Comparison of ENCODE assay signal across 32 cellular contexts in the genomic region with DNA sequence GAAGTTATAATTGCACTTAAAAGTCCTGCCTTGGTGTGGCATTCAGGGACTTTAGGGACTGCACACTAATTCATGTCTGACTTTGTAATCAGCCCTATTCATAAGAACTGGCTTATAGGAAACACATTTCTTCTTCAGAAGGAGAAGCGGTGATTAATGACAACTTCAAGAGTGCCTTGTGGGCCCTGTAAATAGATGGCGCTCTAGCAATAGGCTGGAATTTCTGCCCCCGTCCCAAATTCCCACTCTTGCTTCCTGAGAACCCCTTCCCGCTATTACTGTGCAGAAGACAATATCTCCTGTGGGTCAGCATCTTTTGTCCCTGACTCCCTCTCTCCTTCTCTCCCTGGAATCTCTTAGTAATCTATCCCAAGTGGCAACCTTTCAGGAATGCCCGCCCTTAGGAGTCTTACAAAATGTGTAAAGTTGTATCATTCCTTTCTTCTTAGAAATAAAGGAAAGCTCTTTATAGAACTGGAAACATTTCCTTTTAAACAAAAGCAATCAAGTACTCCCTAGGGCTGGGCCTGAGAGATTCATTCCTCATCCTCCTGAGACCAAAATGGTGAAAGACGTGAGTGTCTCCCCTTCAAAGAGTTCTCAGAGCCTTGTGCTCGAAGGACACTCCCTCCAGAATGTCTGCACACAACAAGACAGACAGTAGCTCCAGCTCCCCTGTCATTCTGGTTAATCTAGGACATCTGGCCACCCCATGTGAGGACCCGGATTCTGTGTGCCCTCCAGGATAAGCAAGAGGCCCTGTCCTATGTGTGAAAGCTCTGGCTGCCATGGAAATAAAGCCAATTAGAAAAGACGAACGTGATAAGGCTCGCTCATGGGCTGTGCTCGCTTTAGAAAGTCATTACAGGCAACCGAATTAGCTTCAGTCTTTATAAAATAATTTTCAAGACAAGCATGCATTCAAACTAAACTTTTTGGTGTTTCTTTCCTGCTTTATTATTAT.
DNase-seq lines count a peak whose midpoint lies in the region; ATAC-seq and TF ChIP-seq lines count a peak whose summit lies in the region.
"Had no signal": no experiment of that assay in that cellular context is flagged by ENCODE, and none has a peak within 500 bp of the region (broad histone marks: within the 10 kb centered on the region; RNA-seq: fewer than 3 reads in every experiment).

No MANE protein-coding gene starts in this region.

- no peak overlapping the region for H3K4me3 ChIP-seq in mammary epithelial cell (replicated peaks in 1 of 3; ENCODE audit: insufficient read depth in 1 of 3, low read depth in 2 of 3, low read length in 3 of 3)
- no peak overlapping the region for H3K4me3 ChIP-seq in SK-N-SH (ENCODE audit: low read depth in 2 of 2, low read length in 1 of 2)
- no peak overlapping the region for H3K4me3 ChIP-seq in subcutaneous abdominal adipose tissue (ENCODE audit: low read depth in 1 of 5, low read length in 5 of 5)
- H3K4me3 ChIP-seq: HAP-1, Peyer's patch, testis had no signal

- H3K27ac ChIP-seq in mammary epithelial cell (ENCODE audit: insufficient read depth, low read depth, low read length) = no peak overlapping the region
- H3K27ac ChIP-seq in SK-N-SH (ENCODE audit: low read depth in 2 of 2, low read length in 1 of 2) = peak overlapping the region in 1 of 2 experiments; percentile 87; a peak in 2 of 4 replicates
- peak overlapping the region; percentile 51 for H3K27ac ChIP-seq in subcutaneous abdominal adipose tissue (ENCODE audit: low read depth, low read length)
- H3K27ac ChIP-seq: 22Rv1, Peyer's patch, testis, VCaP had no signal

- CTCF ChIA-PET in mammary epithelial cell (lab: Charles Lee; ENCODE audit: low non-redundant PET) = no interaction called here
- CTCF ChIA-PET in MCF 10A (lab: Yijun Ruan, JAX) = interaction anchor here (0.6 to 1.0 kb wide), 2 partner anchors 41 to 257 kb away, joined by 3 read pairs; no protein-coding TSS in a partner anchor
- CTCF ChIA-PET in SK-N-SH (lab: Yijun Ruan, JAX) = interaction anchor here (0.7 to 4.1 kb wide), 7 partner anchors 10 to 392 kb away, joined by 3 to 10 read pairs (median 3); no protein-coding TSS in a partner anchor

- DNase-seq in mammary epithelial cell = no peak
- no peak for DNase-seq in MCF 10A (ENCODE audit: unreplicated experiment)
- peak; percentile 78 for DNase-seq in SK-N-SH
- peak; percentile 25 for DNase-seq in left kidney (ENCODE audit: low read depth, low spot score)
- no peak for DNase-seq in ACHN
- DNase-seq in mucosa of gallbladder (ENCODE audit: low spot score) = no peak
- DNase-seq: activated CD4-positive, alpha-beta T cell treated with anti-CD3 and anti-CD28 coated beads for 4 hours; activated naive CD4-positive, alpha-beta T cell treated with anti-CD3 and anti-CD28 coated beads, Interleukin-2, amount 10 ng/mL, durations not matched to agents 7 days and 5 days; dermis blood vessel endothelial cell; DND-41; hippocampal formation; left cardiac atrium; NCI-H1092 treated with DMSO at 0.1 percent for 48 hours; NCI-H187; NCI-H2171; nephron progenitor cell; Peyer's patch; posterior cingulate gyrus; right cardiac atrium; SHP77; stimulated activated CD4-positive, alpha-beta T cell treated with anti-CD3 and anti-CD28 coated beads, Interleukin-1b, Interleukin-23, amount 100 ng/mL, for 48 hours; stimulated activated naive CD8-positive, alpha-beta T cell treated with anti-CD3 and anti-CD28 coated beads, Interleukin-15, Interleukin-2, amounts not matched to agents 100 U/mL and 50 U/mL, for 24 hours; T1000; testis had no signal

- no peak overlapping the region for H3K4me2 ChIP-seq in mammary epithelial cell (ENCODE audit: insufficient read depth, low read depth, low read length)
- H3K4me2 ChIP-seq in SK-N-SH = no peak overlapping the region

- H3K27me3 Mint-ChIP-seq in MCF 10A (ENCODE audit: insufficient read depth, unreplicated experiment) = no peaks in the 10 kb centered on the region
- H3K27me3 Mint-ChIP-seq: activated naive CD4-positive, alpha-beta T cell treated with anti-CD3 and anti-CD28 coated beads, Interleukin-2, amount 10 ng/mL, durations not matched to agents 7 days and 5 days; activated T-helper 17 cell treated with anti-CD3 and anti-CD28 coated beads, Interleukin-2, amount 50 U/mL, for 72 hours had no signal

- dilution Hi-C loops in mammary epithelial cell (cut with HindIII; ENCODE audit: low sequenced_read_pairs) = no loop called here

- intact Hi-C loops in mammary epithelial cell (cut with micrococcal nuclease) = loop anchor here (5.0 kb wide), 1 partner anchor 322 kb away; no protein-coding TSS in a partner anchor
- intact Hi-C loops in MCF 10A (cut with micrococcal nuclease) = no loop called here

- peaks cover 17% of the 10 kb centered on the region for H3K4me1 Mint-ChIP-seq in MCF 10A (ENCODE audit: insufficient read depth, unreplicated experiment)
- H3K4me1 Mint-ChIP-seq: activated naive CD4-positive, alpha-beta T cell treated with anti-CD3 and anti-CD28 coated beads, Interleukin-2, amount 10 ng/mL, durations not matched to agents 7 days and 5 days; activated T-helper 17 cell treated with anti-CD3 and anti-CD28 coated beads, Interleukin-2, amount 50 U/mL, for 72 hours; brain; IgD-negative memory B cell had no signal

- BruUV-seq in mammary epithelial cell (replicated peaks; lab: Mats Ljungman, UMichigan) (no TSS peak), MCF 10A (replicated peaks; lab: Mats Ljungman, UMichigan) (no TSS peak)

- no peak for ATAC-seq in HG02970 (IDR thresholded peaks at IDR 0.05; ENCODE audit: low FRiP score, unreplicated experiment)
- ATAC-seq: activated T-helper 17 cell treated with anti-CD3 and anti-CD28 coated beads, Interleukin-2, amount 50 U/mL, for 72 hours; left cardiac atrium; right cardiac atrium; stimulated activated naive CD8-positive, alpha-beta T cell treated with anti-CD3 and anti-CD28 coated beads, Interleukin-15, Interleukin-2, amounts not matched to agents 100 U/mL and 50 U/mL, for 24 hours had no signal

- no peaks in the 10 kb centered on the region for H3F3A ChIP-seq in SK-N-SH (replicated peaks; ENCODE audit: insufficient read depth)

- no peaks in the 10 kb centered on the region for H3K79me2 ChIP-seq in mammary epithelial cell (ENCODE audit: insufficient read depth, low read length)
- H3K79me2 ChIP-seq in SK-N-SH (ENCODE audit: insufficient read depth) = no peaks in the 10 kb centered on the region

- H3K36me3 Mint-ChIP-seq in MCF 10A (ENCODE audit: insufficient read depth, unreplicated experiment) = no peaks in the 10 kb centered on the region
- H3K36me3 Mint-ChIP-seq: activated naive CD4-positive, alpha-beta T cell treated with anti-CD3 and anti-CD28 coated beads, Interleukin-2, amount 10 ng/mL, durations not matched to agents 7 days and 5 days; brain; IgD-negative memory B cell had no signal

- TF ChIP-seq RAD21 in SK-N-SH (IDR thresholded peaks at IDR 0.05; ENCODE audit: low read length) = peak; percentile 27

- in situ Hi-C loops in mammary epithelial cell (cut with MboI; ENCODE audit: low sequenced_read_pairs in 2 of 2) = no loop called here
- in situ Hi-C loops in ACHN (cut with HindIII; ENCODE audit: low pct_ligation_motif_present, low pct_unique_long_range_greater_than_20kb, low sequenced_read_pairs) = no loop called here

- H2AFZ ChIP-seq in mammary epithelial cell (ENCODE audit: low read depth, low read length) = peak overlapping the region; percentile 43
- no peak overlapping the region for H2AFZ ChIP-seq in SK-N-SH (ENCODE audit: low read depth)

- H3K9me3 ChIP-seq in mammary epithelial cell (replicated peaks; ENCODE audit: insufficient read depth, low read length) (no peaks in the 10 kb centered on the region), SK-N-SH (no peaks in the 10 kb centered on the region), subcutaneous abdominal adipose tissue (ENCODE audit: control insufficient read depth in 5 of 5, low read length in 5 of 5) (peaks cover 0 to 4% (median 0%) of the 10 kb centered on the region in 5 donors)
- H3K9me3 ChIP-seq: HAP-1, Peyer's patch, testis had no signal

- H3K9ac ChIP-seq in mammary epithelial cell (ENCODE audit: insufficient read depth, low read length) (no peak overlapping the region), SK-N-SH (no peak overlapping the region), subcutaneous abdominal adipose tissue (ENCODE audit: low read length in 5 of 5) (no peak overlapping the region)

- H3K27me3 ChIP-seq in mammary epithelial cell (ENCODE audit: insufficient read depth, low read length) (no peaks in the 10 kb centered on the region), SK-N-SH (ENCODE audit: insufficient read depth) (no peaks in the 10 kb centered on the region), subcutaneous abdominal adipose tissue (ENCODE audit: control insufficient read depth in 5 of 5, insufficient read depth in 4 of 5, low read length in 5 of 5) (no peaks in the 10 kb centered on the region)
- H3K27me3 ChIP-seq: Peyer's patch, testis had no signal

- H3K4me3 Mint-ChIP-seq in MCF 10A (ENCODE audit: unreplicated experiment) = no peak overlapping the region
- H3K4me3 Mint-ChIP-seq: activated naive CD4-positive, alpha-beta T cell treated with anti-CD3 and anti-CD28 coated beads, Interleukin-2, amount 10 ng/mL, durations not matched to agents 7 days and 5 days; activated T-helper 17 cell treated with anti-CD3 and anti-CD28 coated beads, Interleukin-2, amount 50 U/mL, for 72 hours; brain; IgD-negative memory B cell; nephron progenitor cell had no signal

- no peaks in the 10 kb centered on the region for H3K9me2 ChIP-seq in SK-N-SH

- 69% methylated on average over 13 of the region's 13 CpGs for WGBS in mammary epithelial cell (ENCODE audit: low coverage, missing lambda C conversion rate)
- WGBS in SK-N-SH (ENCODE audit: low lambda C conversion rate) = 57% methylated on average over 13 of the region's 13 CpGs

- H4K20me1 ChIP-seq in mammary epithelial cell (ENCODE audit: insufficient read depth, low read length) (no peaks in the 10 kb centered on the region), SK-N-SH (ENCODE audit: insufficient read depth) (no peaks in the 10 kb centered on the region)

- H3K36me3 ChIP-seq in mammary epithelial cell (ENCODE audit: insufficient read depth, low read length) (no peaks in the 10 kb centered on the region), SK-N-SH (replicated peaks in 1 of 2; ENCODE audit: control insufficient read depth in 1 of 2, insufficient read depth in 2 of 2, low read length in 1 of 2) (no peaks in the 10 kb centered on the region), subcutaneous abdominal adipose tissue (ENCODE audit: control insufficient read depth in 5 of 5, insufficient read depth in 5 of 5, low read length in 5 of 5) (no peaks in the 10 kb centered on the region)
- H3K36me3 ChIP-seq: HAP-1, Peyer's patch had no signal

- H3K9me3 Mint-ChIP-seq in MCF 10A (ENCODE audit: unreplicated experiment) = peaks cover 6% of the 10 kb centered on the region

- H3K27ac Mint-ChIP-seq in MCF 10A (ENCODE audit: low read depth, unreplicated experiment) = no peak overlapping the region
- H3K27ac Mint-ChIP-seq: activated naive CD4-positive, alpha-beta T cell treated with anti-CD3 and anti-CD28 coated beads, Interleukin-2, amount 10 ng/mL, durations not matched to agents 7 days and 5 days; activated T-helper 17 cell treated with anti-CD3 and anti-CD28 coated beads, Interleukin-2, amount 50 U/mL, for 72 hours; IgD-negative memory B cell; nephron progenitor cell had no signal

- POLR2A ChIA-PET in MCF 10A (lab: Yijun Ruan, JAX) (interaction anchor here (2.6 kb wide), 1 partner anchor 14 kb away, joined by 11 read pairs; no protein-coding TSS in a partner anchor), SK-N-SH (lab: Yijun Ruan, JAX) (no interaction called here)

- TF ChIP-seq CTCF in mammary epithelial cell (conservative IDR thresholded peaks at IDR 0.05 in 1 of 2, IDR thresholded peaks at IDR 0.05 in 1 of 2; ENCODE audit: extremely low read depth in 1 of 2, insufficient read depth in 1 of 2, low read depth in 1 of 2, low read length in 2 of 2) (no peak), MCF 10A (IDR thresholded peaks at IDR 0.05; ENCODE audit: unreplicated experiment) (no peak), SK-N-SH (IDR thresholded peaks at IDR 0.05) (0 out of 2 replicates have a peak, but pooled peaks have one; percentile 8)

- TF ChIP-seq EP300 in SK-N-SH (IDR thresholded peaks at IDR 0.05; ENCODE audit: borderline replicate concordance in 1 of 2, low read depth in 1 of 2, low read length in 1 of 2) = peak in 1 of 2 experiments; percentile 59; a peak in 1 of 4 replicates

- H3K4me1 ChIP-seq in mammary epithelial cell (ENCODE audit: insufficient read depth, low read length) = peaks cover 18% of the 10 kb centered on the region
- peaks cover 0 to 12% of the 10 kb centered on the region in 2 experiments; a peak in 2 of 4 replicates for H3K4me1 ChIP-seq in SK-N-SH (ENCODE audit: control insufficient read depth in 1 of 2, insufficient read depth in 2 of 2, low read depth in 1 of 2, low read length in 1 of 2)
- peaks cover 0 to 31% (median 20%) of the 10 kb centered on the region in 5 donors for H3K4me1 ChIP-seq in subcutaneous abdominal adipose tissue (ENCODE audit: control insufficient read depth in 5 of 5, insufficient read depth in 5 of 5, low read length in 5 of 5)
- H3K4me1 ChIP-seq: HAP-1, Peyer's patch, testis had no signal

Comparison
In these comparisons a context has a peak if more than half of its experiments do, and no peak if none do; other contexts are left out.
1. DNase-seq: peak in SK-N-SH (single experiment) and left kidney (single experiment); none in mammary epithelial cell (single experiment), MCF 10A (single experiment), ACHN (single experiment) and mucosa of gallbladder (single experiment).